11 cellular contexts compared by ENCODE assay signal in genomic region chr1:179230721-179231120, GRCh38. TPM values are rescaled to one million over a fixed set of nuclear protein-coding genes. Genes with fewer than 3 reads are reported as not detected.
DNase-seq lines count a peak whose midpoint lies in the region; ATAC-seq and TF ChIP-seq lines count a peak whose summit lies in the region.
"Had no signal": no experiment of that assay in that cellular context is flagged by ENCODE, and none has a peak within 500 bp of the region (broad histone marks: within the 10 kb centered on the region; RNA-seq: fewer than 3 reads in every experiment).

No MANE protein-coding gene starts in this region.

- H3K4me3 ChIP-seq in Loucy (ENCODE audit: low read length, poor library complexity, severe bottlenecking), result peak overlapping the region; percentile 96
- H3K4me3 ChIP-seq in brain microvascular endothelial cell (ENCODE audit: low read depth, low read length), result no peak overlapping the region
- H3K4me3 ChIP-seq in right cardiac atrium (ENCODE audit: low read length), result no peak overlapping the region

- in situ Hi-C loops in brain microvascular endothelial cell (cut with HindIII; ENCODE audit: low pct_ligation_motif_present, low sequenced_read_pairs), result no loop called here

- H3K9me3 Mint-ChIP-seq in nephron progenitor cell, result no peaks in the 10 kb centered on the region

- H3K27me3 Mint-ChIP-seq in nephron progenitor cell (ENCODE audit: low read depth, poor library complexity), result peaks cover 14% of the 10 kb centered on the region

- H3K9me3 ChIP-seq in Loucy (ENCODE audit: insufficient read depth, low read depth, low read length) (no peaks in the 10 kb centered on the region), right cardiac atrium (ENCODE audit: control insufficient read depth, low read length) (no peaks in the 10 kb centered on the region)

- H3K36me3 ChIP-seq in Loucy (ENCODE audit: insufficient read depth, low read length) (no peaks in the 10 kb centered on the region), brain microvascular endothelial cell (replicated peaks) (no peaks in the 10 kb centered on the region)

- H3K4me2 ChIP-seq in Loucy (ENCODE audit: low read depth, low read length, poor library complexity, severe bottlenecking), result no peak overlapping the region

- peaks cover 34% of the 10 kb centered on the region for H3K79me2 ChIP-seq in Loucy (ENCODE audit: insufficient read depth, low read length)

- no peak for ATAC-seq in HG03571 (IDR thresholded peaks at IDR 0.05; ENCODE audit: unreplicated experiment)
- no peak for ATAC-seq in right cardiac atrium
- no peak for ATAC-seq in GM18861 (IDR thresholded peaks at IDR 0.05; ENCODE audit: unreplicated experiment)

- H3K4me3 Mint-ChIP-seq in nephron progenitor cell, result peak overlapping the region; percentile 90

- H3K27ac Mint-ChIP-seq in nephron progenitor cell, result no peak overlapping the region

- peaks cover 18% of the 10 kb centered on the region for H3K36me3 Mint-ChIP-seq in nephron progenitor cell (ENCODE audit: low read depth)

- H3F3A ChIP-seq in Loucy (ENCODE audit: low read depth), result no peaks in the 10 kb centered on the region

- TF ChIP-seq CTCF in Loucy (conservative IDR thresholded peaks at IDR 0.05; ENCODE audit: low read length) (no peak), brain microvascular endothelial cell (IDR thresholded peaks at IDR 0.05; ENCODE audit: low read depth, low read length, missing control alignments) (no peak), nephron progenitor cell (IDR thresholded peaks at IDR 0.05) (no peak)

- peak overlapping the region; percentile 100 for H2AFZ ChIP-seq in Loucy (ENCODE audit: low read length)

- H3K27ac ChIP-seq in brain microvascular endothelial cell, result peak overlapping the region; percentile 75
- H3K27ac ChIP-seq in right cardiac atrium (ENCODE audit: low read length), result no peak overlapping the region

- H3K4me1 ChIP-seq in Loucy (ENCODE audit: insufficient read depth, low read length, poor library complexity, severe bottlenecking), result peaks cover 28% of the 10 kb centered on the region
- H3K4me1 ChIP-seq in right cardiac atrium (ENCODE audit: control insufficient read depth, insufficient read depth, low read length), result no peaks in the 10 kb centered on the region

- H3K4me1 Mint-ChIP-seq in nephron progenitor cell, result peaks cover 31% of the 10 kb centered on the region

- WGBS in right cardiac atrium, result 42% methylated on average over 3 of the region's 3 CpGs

- H3K27me3 ChIP-seq in Loucy (ENCODE audit: insufficient read depth, low read length, poor library complexity, severe bottlenecking) (no peaks in the 10 kb centered on the region), brain microvascular endothelial cell (replicated peaks) (no peaks in the 10 kb centered on the region), right cardiac atrium (ENCODE audit: control insufficient read depth, insufficient read depth) (no peaks in the 10 kb centered on the region)

- DNase-seq in EH (ENCODE audit: low read depth) (peak; percentile 11), brain microvascular endothelial cell (no peak), nephron progenitor cell (no peak), right cardiac atrium (no peak), RPMI8226 (no peak)
- DNase-seq: activated gamma-delta T cell; DND-41; stimulated activated CD8-positive, alpha-beta memory T cell treated with anti-CD3 and anti-CD28 coated beads, Interleukin-4, amount 100 ng/mL, for 48 hours had no signal

- no peaks in the 10 kb centered on the region for H3K9me2 ChIP-seq in Loucy (replicated peaks; ENCODE audit: low read depth, low read length)

- peaks cover 12% of the 10 kb centered on the region for H4K20me1 ChIP-seq in Loucy (ENCODE audit: insufficient read depth, low read length, poor library complexity, severe bottlenecking)

- peak overlapping the region; percentile 79 for H3K9ac ChIP-seq in Loucy (ENCODE audit: low read depth, low read length, poor library complexity, severe bottlenecking)

- intact Hi-C loops in right cardiac atrium (cut with DNase I), result no loop called here

RNA-seq across cellular contexts. Expression of gene ABL2, which starts 1.2 kb away (rescaled TPM):
- total RNA-seq in right cardiac atrium, result 10 to 100 TPM in 3 of 4 donors, 1 to 10 TPM in 1; 9.9 to 18.4 (median 10.5) TPM
- 3.2 TPM for polyA plus RNA-seq in right cardiac atrium
